ENCODE assay signal across 10 cellular contexts in the genomic region with DNA sequence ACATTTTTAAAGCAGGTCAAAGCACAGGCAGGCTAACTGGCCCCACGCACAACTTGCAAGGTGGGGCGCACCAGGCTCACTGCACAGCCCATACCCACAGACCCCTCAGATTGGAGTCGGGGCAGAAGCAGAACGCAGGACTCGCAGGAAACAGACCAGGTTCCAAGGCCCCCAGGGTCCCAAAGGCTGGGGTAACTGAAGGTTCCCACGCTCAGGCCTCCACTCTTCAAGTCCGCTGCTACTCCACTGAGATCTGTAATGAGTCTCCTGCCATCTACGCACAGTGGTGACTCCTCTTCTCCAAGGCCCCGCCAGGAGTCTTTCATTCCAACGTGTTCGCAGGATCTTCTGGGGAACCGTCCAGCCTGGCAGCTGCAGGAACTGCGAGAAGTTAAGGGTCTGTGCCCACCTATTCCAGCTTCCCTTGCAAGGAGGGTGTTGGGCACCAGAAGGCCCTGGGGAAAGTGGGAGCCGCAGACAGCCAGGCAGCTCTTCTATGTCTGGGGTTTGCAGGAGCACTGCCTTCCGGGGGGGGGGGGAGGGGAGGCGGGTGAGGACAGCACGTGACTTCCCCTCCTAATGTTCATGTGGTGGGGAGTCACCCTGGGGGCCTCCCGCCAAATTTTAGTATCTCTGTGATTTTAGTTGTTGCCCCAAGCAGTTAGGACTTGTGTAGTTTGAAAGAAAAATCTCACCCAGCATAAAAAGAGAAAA. TPM values are rescaled to one million over a fixed set of nuclear protein-coding genes. Genes with fewer than 3 reads are reported as not detected.
A peak's percentile ranks its signal among the peaks of the same experiment; 100 is the strongest.
DNase-seq lines count a peak whose midpoint lies in the region; TF ChIP-seq lines count a peak whose summit lies in the region.
"Had no signal": no experiment of that assay in that cellular context is flagged by ENCODE, and none has a peak within 500 bp of the region (broad histone marks: within the 10 kb centered on the region; RNA-seq: fewer than 3 reads in every experiment).

No MANE protein-coding gene starts in this region.

- H3K27ac ChIP-seq in OCI-LY7 (ENCODE audit: low read depth, low read length, poor library complexity, severe bottlenecking) (peak overlapping the region; percentile 66), neural cell (ENCODE audit: low read length) (peak overlapping the region; percentile 89)

- H3K4me1 Mint-ChIP-seq in chondrocyte (ENCODE audit: low read depth) = peaks cover 24% of the 10 kb centered on the region

- H3K4me3 ChIP-seq in OCI-LY7 (ENCODE audit: low read depth, low read length, poor library complexity, severe bottlenecking) (peak overlapping the region; percentile 73), neural cell (ENCODE audit: low read length) (peak overlapping the region; percentile 79)

- no peaks in the 10 kb centered on the region for H3K36me3 Mint-ChIP-seq in chondrocyte (ENCODE audit: low read depth)

- POLR2A ChIA-PET in OCI-LY7 (lab: Charles Lee) = interaction anchor here (0.6 to 1.8 kb wide), 4 partner anchors 33 to 71 kb away, joined by 3 to 4 read pairs (median 3); no protein-coding TSS in a partner anchor

- TF ChIP-seq CTCF in OCI-LY7 (conservative IDR thresholded peaks at IDR 0.05; ENCODE audit: low read length) (no peak), chondrocyte (IDR thresholded peaks at IDR 0.05) (no peak), neural cell (IDR thresholded peaks at IDR 0.05; ENCODE audit: poor library complexity, severe bottlenecking) (no peak)

- H3K79me2 ChIP-seq in OCI-LY7 (ENCODE audit: insufficient read depth, low read depth, low read length) = peaks cover 14% of the 10 kb centered on the region; the same call in 1 of the 2 replicates
- H3K79me2 ChIP-seq in neural cell (replicated peaks; ENCODE audit: insufficient read depth, low read length) = peaks cover 17% of the 10 kb centered on the region

- H3K9me2 ChIP-seq in OCI-LY7 (ENCODE audit: insufficient read depth, low read length) = no peaks in the 10 kb centered on the region
- H3K9me2 ChIP-seq in neural cell (ENCODE audit: insufficient read depth, low read length) = no peaks in the 10 kb centered on the region

- H2AFZ ChIP-seq in OCI-LY7 (ENCODE audit: low read length) (peak overlapping the region; percentile 59; the same call in 1 of the 2 replicates), neural cell (ENCODE audit: low read depth, low read length) (no peak overlapping the region)

- H3K4me1 ChIP-seq in ES-I3 (ENCODE audit: insufficient read depth, low read length) (peaks cover 8% of the 10 kb centered on the region; the same call in 1 of the 2 replicates), OCI-LY7 (ENCODE audit: insufficient read depth, low read length, poor library complexity, severe bottlenecking) (peaks cover 44% of the 10 kb centered on the region)

- H3K27me3 Mint-ChIP-seq in chondrocyte (ENCODE audit: low read depth) = no peaks in the 10 kb centered on the region

- intact Hi-C loops in OCI-LY7 (cut with micrococcal nuclease; ENCODE audit: unreplicated experiment) = loop anchor here (1.0 to 10.0 kb wide), 4 partner anchors 55 to 337 kb away; partner anchors contain the start of genes CABLES2, LSM14B, PSMA7 and SS18L1

- no peaks in the 10 kb centered on the region for H3K36me3 ChIP-seq in ES-I3 (ENCODE audit: insufficient read depth, low read length)
- H3K36me3 ChIP-seq in OCI-LY7 (ENCODE audit: insufficient read depth, low read length) = peaks cover 16% of the 10 kb centered on the region; the same call in 1 of the 2 replicates
- no peaks in the 10 kb centered on the region for H3K36me3 ChIP-seq in neural cell (ENCODE audit: insufficient read depth, low read length)

- H3K4me2 ChIP-seq in OCI-LY7 (ENCODE audit: low read length) (peak overlapping the region; percentile 96), neural cell (ENCODE audit: low read length) (no peak overlapping the region)

- H3K9me3 ChIP-seq in ES-I3 (ENCODE audit: control insufficient read depth, insufficient read depth, low read length) = peaks cover 3% of the 10 kb centered on the region; the same call in 1 of the 2 replicates
- no peaks in the 10 kb centered on the region for H3K9me3 ChIP-seq in OCI-LY7 (ENCODE audit: low read length)
- H3K9me3 ChIP-seq in neural cell (ENCODE audit: low read length) = no peaks in the 10 kb centered on the region

- peaks cover 4% of the 10 kb centered on the region for H3K9me3 Mint-ChIP-seq in chondrocyte (ENCODE audit: low read depth)

- H3K9ac ChIP-seq in ES-I3 (ENCODE audit: low read depth, low read length) (peak overlapping the region; percentile 15; the same call in 1 of the 2 replicates), neural cell (ENCODE audit: low read length) (no peak overlapping the region)

- H4K20me1 ChIP-seq in OCI-LY7 (ENCODE audit: insufficient read depth, low read length) (no peaks in the 10 kb centered on the region; the same call in 1 of the 2 replicates), neural cell (ENCODE audit: insufficient read depth) (peaks cover 13% of the 10 kb centered on the region)

- no peaks in the 10 kb centered on the region for H3F3A ChIP-seq in neural cell (ENCODE audit: insufficient read depth, low read length, poor library complexity, severe bottlenecking)

- no peak overlapping the region for H3K27ac Mint-ChIP-seq in chondrocyte (ENCODE audit: unreplicated experiment)

- no TSS peak for BruUV-seq in OCI-LY7 (replicated peaks; lab: Mats Ljungman, UMichigan)

- no peak overlapping the region for H3K4me3 Mint-ChIP-seq in chondrocyte (ENCODE audit: unreplicated experiment)

- no peaks in the 10 kb centered on the region for H3K27me3 ChIP-seq in neural cell (ENCODE audit: insufficient read depth, low read depth, low read length)

- peak; percentile 39 for DNase-seq in OCI-LY7 (ENCODE audit: low spot score)
- peak; percentile 57 for DNase-seq in chondrocyte (ENCODE audit: low spot score)
- no peak for DNase-seq in NCI-H146 treated with DMSO at 0.1 percent for 48 hours (lab: John Stamatoyannopoulos, UW; ENCODE audit: unreplicated experiment)
- no peak for DNase-seq in retina
- DNase-seq in NCI-H1417 treated with DMSO at 0.1 percent for 48 hours (lab: John Stamatoyannopoulos, UW) = no peak
- no peak for DNase-seq in NCI-H82 treated with DMSO at 0.1 percent for 48 hours (lab: John Stamatoyannopoulos, UW; ENCODE audit: unreplicated experiment)
- DNase-seq: activated CD4-positive, CD25-positive, alpha-beta regulatory T cell treated with anti-CD3 and anti-CD28 coated beads, Interleukin-2, amount 50 U/mL, for 72 hours; PC-3 had no signal

- TF ChIP-seq EP300 in neural cell (conservative IDR thresholded peaks at IDR 0.05; ENCODE audit: poor library complexity, severe bottlenecking) = no peak

- CTCF ChIA-PET in OCI-LY7 (lab: Charles Lee; ENCODE audit: unreplicated experiment) = no interaction called here

- no peak for TF ChIP-seq RAD21 in neural cell (conservative IDR thresholded peaks at IDR 0.05)

TF ChIP-seq in neural cell, 6 proteins besides CTCF, POLR2A, EP300 and RAD21:
- TF ChIP-seq MXI1 (conservative IDR thresholded peaks at IDR 0.05; ENCODE audit: poor library complexity, severe bottlenecking) (no peak), EZH2 (IDR thresholded peaks at IDR 0.05; ENCODE audit: borderline replicate concordance, insufficient read depth, low read length, poor library complexity, severe bottlenecking) (no peak)

RNA-seq across cellular contexts. Expression of gene TAF4, which starts 2.0 kb away (rescaled TPM):
- total RNA-seq in OCI-LY7 (2014; rRNA removed; shearing (Covaris generic)) = 6.7 and 11.2 TPM in 2 replicates
- total RNA-seq in OCI-LY7 (2022) (28.4 and 38.9 TPM in 2 replicates), chondrocyte (11.5 to 16.3 TPM (median 14.8 TPM) in 3 replicates)
- 10.2 and 26.4 TPM in 2 replicates for polyA plus RNA-seq in neural cell
- 16.6 and 17.3 TPM in 2 replicates for polyA minus RNA-seq in neural cell

RNA-seq across cellular contexts. Expression of gene LSM14B, which starts 54.6 kb away (rescaled TPM):
- 44.7 and 54.2 TPM in 2 replicates for total RNA-seq in OCI-LY7 (2014; rRNA removed; shearing (Covaris generic))
- total RNA-seq in OCI-LY7 (2022) = 53.7 and 54.4 TPM in 2 replicates
- total RNA-seq in chondrocyte = 37.3 to 51.9 TPM (median 48.6 TPM) in 3 replicates
- polyA plus RNA-seq in neural cell = 207 and 213 TPM in 2 replicates
- 130 and 131 TPM in 2 replicates for polyA minus RNA-seq in neural cell

Comparison
In these comparisons a context has a peak if more than half of its experiments do, and no peak if none do; other contexts are left out.
1. DNase-seq: peak in OCI-LY7 (single experiment) and chondrocyte (single experiment); none in NCI-H146 treated with DMSO at 0.1 percent for 48 hours (single experiment), retina (single experiment), NCI-H1417 treated with DMSO at 0.1 percent for 48 hours (single experiment) and NCI-H82 treated with DMSO at 0.1 percent for 48 hours (single experiment).